In genomic region chr1:28259252-28259934, GRCh38 we compare ENCODE assay signal across 8 cellular contexts.
A peak's percentile ranks its signal among the peaks of the same experiment; 100 is the strongest.
DNase-seq lines count a peak whose midpoint lies in the region; ATAC-seq and TF ChIP-seq lines count a peak whose summit lies in the region.

Gene SESN2 (plus strand): TSS chr1:28259518. CDS start chr1:28259848, 330 bp downstream.

- peak; percentile 99 for DNase-seq in AG09319 (ENCODE audit: extremely low read depth, low read depth)
- peak; percentile 94 for DNase-seq in NCI-H446 treated with DMSO at 0.1 percent for 48 hours (lab: John Stamatoyannopoulos, UW)
- DNase-seq in activated CD4-positive, CD25-positive, alpha-beta regulatory T cell treated with anti-CD3 and anti-CD28 coated beads, Interleukin-2, amount 50 U/mL, for 72 hours = peak; percentile 99
- DNase-seq in cerebellar nuclear complex (lab: John Stamatoyannopoulos, UW) = peak; percentile 89 to 93
- peak; percentile 99 for DNase-seq in islet precursor cell
- peak; percentile 99 for DNase-seq in stimulated activated CD4-positive, alpha-beta T cell treated with anti-CD3 and anti-CD28 coated beads, Interleukin-12 subunit alpha, Interleukin-12 subunit beta, amount 100 ng/mL, for 48 hours (ENCODE audit: low read depth in 2 of 3, low spot score in 1 of 3)

- peak; percentile 93 for ATAC-seq in GM19035 (IDR thresholded peaks at IDR 0.05; ENCODE audit: unreplicated experiment)
- ATAC-seq in HG03354 (IDR thresholded peaks at IDR 0.05; ENCODE audit: poor library complexity, severe bottlenecking, unreplicated experiment) = peak; percentile 93

- TF ChIP-seq CTCF in AG09319 (IDR thresholded peaks at IDR 0.05; ENCODE audit: low read depth, low read length) = no peak

Comparison
In these comparisons a context has a peak if more than half of its experiments do, and no peak if none do; other contexts are left out.
1. Peak in every context shown above with its lines: DNase-seq and ATAC-seq.